10 cellular contexts compared by ENCODE assay signal in genomic region chr17:77438241-77439204, GRCh38.
A peak's percentile ranks its signal among the peaks of the same experiment; 100 is the strongest.
DNase-seq lines count a peak whose midpoint lies in the region; ATAC-seq, FAIRE-seq and TF ChIP-seq lines count a peak whose summit lies in the region.
"Had no signal": no experiment of that assay in that cellular context is flagged by ENCODE, and none has a peak within 500 bp of the region (broad histone marks: within the 10 kb centered on the region; RNA-seq: fewer than 3 reads in every experiment).

No MANE protein-coding gene starts in this region.

- no peak overlapping the region for H3K27ac ChIP-seq in CD8-positive, alpha-beta memory T cell (ENCODE audit: low read depth, low read length)
- H3K27ac ChIP-seq in astrocyte (ENCODE audit: low read depth, low read length) = no peak overlapping the region
- H3K27ac ChIP-seq in neutrophil = peak overlapping the region; percentile 98
- H3K27ac ChIP-seq in PC-9 = no peak overlapping the region
- peak overlapping the region in 1 of 2 experiments; percentile 23; a peak in 1 of 4 replicates for H3K27ac ChIP-seq in SK-N-SH (ENCODE audit: low read depth in 2 of 2, low read length in 1 of 2)

- peak overlapping the region; percentile 87 to 100 (median 98) for H3K27ac Mint-ChIP-seq in CD8-positive, alpha-beta memory T cell
- peak overlapping the region; percentile 9 for H3K27ac Mint-ChIP-seq in astrocyte (ENCODE audit: unreplicated experiment)

- H3F3A ChIP-seq in PC-9 (ENCODE audit: insufficient read depth, low read depth) (no peaks in the 10 kb centered on the region), SK-N-SH (replicated peaks; ENCODE audit: insufficient read depth) (no peaks in the 10 kb centered on the region)

- no peaks in the 10 kb centered on the region for H3K27me3 Mint-ChIP-seq in CD8-positive, alpha-beta memory T cell
- H3K27me3 Mint-ChIP-seq in astrocyte (ENCODE audit: low read depth, unreplicated experiment) = no peaks in the 10 kb centered on the region

- TF ChIP-seq RAD21 in SK-N-SH (IDR thresholded peaks at IDR 0.05; ENCODE audit: low read length) = no peak

- no TSS peak for BruUV-seq in PC-9 (replicated peaks; lab: Mats Ljungman, UMichigan)

- peak overlapping the region; percentile 36 to 79 (median 71) for H3K4me3 Mint-ChIP-seq in CD8-positive, alpha-beta memory T cell
- H3K4me3 Mint-ChIP-seq in astrocyte (ENCODE audit: unreplicated experiment) = no peak overlapping the region

- H3K36me3 Mint-ChIP-seq in CD8-positive, alpha-beta memory T cell = peaks cover 0 to 12% (median 0%) of the 10 kb centered on the region in 3 donors
- H3K36me3 Mint-ChIP-seq in astrocyte (ENCODE audit: low read depth, unreplicated experiment) = peaks cover 2% of the 10 kb centered on the region

- POLR2A ChIA-PET in CD8-positive, alpha-beta memory T cell (lab: Charles Lee) = interaction anchor here (0.5 to 1.2 kb wide), 4 partner anchors 13 to 47 kb away, joined by 4 to 8 read pairs (median 4); no protein-coding TSS in a partner anchor
- POLR2A ChIA-PET in PC-9 (lab: Charles Lee; ENCODE audit: unreplicated experiment) (no interaction called here), SK-N-SH (lab: Yijun Ruan, JAX) (no interaction called here)

- no peak for TF ChIP-seq EP300 in SK-N-SH (IDR thresholded peaks at IDR 0.05; ENCODE audit: borderline replicate concordance in 1 of 2, low read depth in 1 of 2, low read length in 1 of 2)

- no peak overlapping the region for H3K9ac ChIP-seq in astrocyte (ENCODE audit: low read length)
- H3K9ac ChIP-seq in SK-N-SH = no peak overlapping the region

- TF ChIP-seq CTCF in astrocyte (IDR thresholded peaks at IDR 0.05; ENCODE audit: insufficient read depth, low read depth, low read length) = no peak
- no peak for TF ChIP-seq CTCF in neutrophil (IDR thresholded peaks at IDR 0.05)
- no peak for TF ChIP-seq CTCF in PC-9 (conservative IDR thresholded peaks at IDR 0.05)
- no peak for TF ChIP-seq CTCF in SK-N-SH (IDR thresholded peaks at IDR 0.05)

- H3K27me3 ChIP-seq in CD8-positive, alpha-beta memory T cell (ENCODE audit: insufficient read depth, low read length, poor library complexity, severe bottlenecking) = no peaks in the 10 kb centered on the region
- H3K27me3 ChIP-seq in astrocyte (ENCODE audit: insufficient read depth, low read length) (no peaks in the 10 kb centered on the region), neutrophil (no peaks in the 10 kb centered on the region), PC-9 (ENCODE audit: insufficient read depth, low read depth) (no peaks in the 10 kb centered on the region), SK-N-SH (ENCODE audit: insufficient read depth) (no peaks in the 10 kb centered on the region)
- H3K27me3 ChIP-seq: SJCRH30 had no signal

- H4K20me1 ChIP-seq in astrocyte (ENCODE audit: insufficient read depth, low read length) (peaks cover 96% of the 10 kb centered on the region), PC-9 (ENCODE audit: insufficient read depth) (peaks cover 68% of the 10 kb centered on the region), SK-N-SH (ENCODE audit: insufficient read depth) (peaks cover 61% of the 10 kb centered on the region)

- H3K79me2 ChIP-seq in astrocyte (ENCODE audit: insufficient read depth, low read length) (peaks cover 91% of the 10 kb centered on the region), PC-9 (ENCODE audit: low read depth) (no peaks in the 10 kb centered on the region), SK-N-SH (ENCODE audit: insufficient read depth) (peaks cover 80% of the 10 kb centered on the region)

- CTCF ChIA-PET in CD8-positive, alpha-beta memory T cell (lab: Charles Lee) = interaction anchor here (0.8 to 2.3 kb wide), 4 partner anchors 8 to 49 kb away, joined by 3 to 17 read pairs (median 4); no protein-coding TSS in a partner anchor
- CTCF ChIA-PET in PC-9 (lab: Charles Lee) = interaction anchor here (0.5 to 0.6 kb wide), 2 partner anchors 16 to 26 kb away, joined by 3 to 6 read pairs; no protein-coding TSS in a partner anchor
- CTCF ChIA-PET in SK-N-SH (lab: Yijun Ruan, JAX) = interaction anchor here (1.5 to 29.4 kb wide), 6 partner anchors 9 to 107 kb away, joined by 3 to 566 read pairs (median 54); no protein-coding TSS in a partner anchor

- H3K9me3 ChIP-seq in CD8-positive, alpha-beta memory T cell (ENCODE audit: low read length) = no peaks in the 10 kb centered on the region
- H3K9me3 ChIP-seq in astrocyte (ENCODE audit: insufficient read depth, low read depth, low read length) (no peaks in the 10 kb centered on the region), neutrophil (no peaks in the 10 kb centered on the region), PC-9 (ENCODE audit: insufficient read depth, low read depth) (no peaks in the 10 kb centered on the region), SK-N-SH (no peaks in the 10 kb centered on the region)
- H3K9me3 ChIP-seq: SJCRH30 had no signal

- no peaks in the 10 kb centered on the region for H3K36me3 ChIP-seq in CD8-positive, alpha-beta memory T cell (ENCODE audit: insufficient read depth, low read length)
- H3K36me3 ChIP-seq in astrocyte (ENCODE audit: insufficient read depth, low read length) (no peaks in the 10 kb centered on the region), neutrophil (no peaks in the 10 kb centered on the region), PC-9 (ENCODE audit: low read depth) (no peaks in the 10 kb centered on the region), SK-N-SH (replicated peaks in 1 of 2; ENCODE audit: control insufficient read depth in 1 of 2, insufficient read depth in 2 of 2, low read length in 1 of 2) (peaks cover 0 to 10% of the 10 kb centered on the region in 2 experiments)
- H3K36me3 ChIP-seq: SJCRH30 had no signal

- H3K4me2 ChIP-seq in astrocyte (ENCODE audit: low read length) = no peak overlapping the region
- no peak overlapping the region for H3K4me2 ChIP-seq in PC-9
- H3K4me2 ChIP-seq in SK-N-SH = no peak overlapping the region

- DNase-seq in CD8-positive, alpha-beta memory T cell = no peak
- DNase-seq in KG1 (lab: John Stamatoyannopoulos, UW) = peak; percentile 38
- no peak for DNase-seq in astrocyte (ENCODE audit: low read depth)
- no peak for DNase-seq in PC-9
- DNase-seq in SK-N-SH = no peak
- DNase-seq: activated gamma-delta T cell had no signal

- ATAC-seq in HG03175 (IDR thresholded peaks at IDR 0.05; ENCODE audit: unreplicated experiment) (no peak), GM21619 (IDR thresholded peaks at IDR 0.05; ENCODE audit: unreplicated experiment) (no peak)

- peaks cover 92 to 100% (median 98%) of the 10 kb centered on the region in 3 donors for H3K4me1 Mint-ChIP-seq in CD8-positive, alpha-beta memory T cell
- H3K4me1 Mint-ChIP-seq in astrocyte (ENCODE audit: low read depth, unreplicated experiment) = peaks cover 44% of the 10 kb centered on the region

- no peaks in the 10 kb centered on the region for H3K9me3 Mint-ChIP-seq in CD8-positive, alpha-beta memory T cell
- H3K9me3 Mint-ChIP-seq in astrocyte (ENCODE audit: unreplicated experiment) = no peaks in the 10 kb centered on the region

- H3K4me3 ChIP-seq in CD8-positive, alpha-beta memory T cell (ENCODE audit: low read length) = peak overlapping the region; percentile 25
- H3K4me3 ChIP-seq in astrocyte (ENCODE audit: insufficient read depth, low read depth, low read length) (no peak overlapping the region), neutrophil (ENCODE audit: low read depth in 1 of 2, low read length in 1 of 2) (peak overlapping the region; percentile 8 to 62), PC-9 (no peak overlapping the region), SK-N-SH (ENCODE audit: low read depth in 2 of 2, low read length in 1 of 2) (no peak overlapping the region)
- H3K4me3 ChIP-seq: SJCRH30 had no signal

- 96% methylated on average over 14 of the region's 14 CpGs for WGBS in SK-N-SH (ENCODE audit: low lambda C conversion rate)

- peaks cover 99% of the 10 kb centered on the region for H3K4me1 ChIP-seq in CD8-positive, alpha-beta memory T cell (ENCODE audit: insufficient read depth, low read length)
- H3K4me1 ChIP-seq in astrocyte (ENCODE audit: insufficient read depth, low read length) (peaks cover 43% of the 10 kb centered on the region), neutrophil (ENCODE audit: control insufficient read depth in 1 of 2, insufficient read depth in 1 of 2, low read depth in 1 of 2, low read length in 1 of 2) (peaks cover 93% of the 10 kb centered on the region in 2 experiments), PC-9 (replicated peaks; ENCODE audit: insufficient read depth) (no peaks in the 10 kb centered on the region), SK-N-SH (ENCODE audit: control insufficient read depth in 1 of 2, insufficient read depth in 2 of 2, low read depth in 1 of 2, low read length in 1 of 2) (peaks cover 60 to 77% of the 10 kb centered on the region in 2 experiments)

- H3K9me2 ChIP-seq in PC-9 (ENCODE audit: insufficient read depth) (no peaks in the 10 kb centered on the region), SK-N-SH (no peaks in the 10 kb centered on the region)

- FAIRE-seq in astrocyte (lab: Jason Lieb, UNC) = no peak

- intact Hi-C loops in PC-9 (cut with micrococcal nuclease; ENCODE audit: unreplicated experiment) = no loop called here

- H2AFZ ChIP-seq in astrocyte (ENCODE audit: low read depth, low read length) (no peak overlapping the region), PC-9 (no peak overlapping the region), SK-N-SH (ENCODE audit: low read depth) (no peak overlapping the region)

TF ChIP-seq in SK-N-SH, 30 proteins besides CTCF, POLR2A, EP300 and RAD21 (continues in another document):
- TF ChIP-seq FOSL2 (IDR thresholded peaks at IDR 0.05; ENCODE audit: borderline replicate concordance, low read depth) (no peak), MEF2A (IDR thresholded peaks at IDR 0.05; ENCODE audit: borderline replicate concordance, low read depth) (no peak)

Comparison
In these comparisons a context has a peak if more than half of its experiments do, and no peak if none do; other contexts are left out.
1. H3K4me3 ChIP-seq: peak in CD8-positive, alpha-beta memory T cell (single experiment) and neutrophil (2 of 2); none in astrocyte (single experiment), PC-9 (single experiment) and SK-N-SH (0 of 2).